In the genomic region with DNA sequence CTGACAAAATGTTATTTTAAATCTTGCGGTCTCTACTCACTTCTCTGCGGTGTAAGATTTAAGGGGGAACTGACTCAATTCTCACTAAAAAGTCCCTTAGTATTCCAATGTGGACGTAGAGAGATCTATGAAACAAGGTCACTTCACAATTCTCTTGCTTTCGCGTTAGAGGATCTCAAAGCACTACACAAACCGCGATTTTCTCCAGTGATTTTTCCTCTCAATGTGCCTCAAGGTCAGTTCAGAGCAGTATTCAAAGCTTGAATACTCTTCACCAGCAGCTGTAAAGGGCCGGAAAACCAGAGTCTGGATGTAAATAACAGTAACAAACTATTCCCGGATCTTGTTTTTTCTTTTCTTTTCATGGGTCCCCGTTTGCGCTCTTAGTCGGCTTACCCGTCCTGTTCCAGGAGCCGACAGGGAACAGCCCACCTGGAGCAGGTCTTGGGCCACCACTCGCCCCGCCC, we compare ENCODE assay signal across 8 cellular contexts.
DNase-seq lines count a peak whose midpoint lies in the region; ATAC-seq and TF ChIP-seq lines count a peak whose summit lies in the region.

No MANE protein-coding gene starts in this region.

- H3K4me1 ChIP-seq in ACC112 (ENCODE audit: control insufficient read depth, insufficient read depth, low read length, unreplicated experiment): peaks cover 13% of the 10 kb centered on the region
- no peaks in the 10 kb centered on the region for H3K4me1 ChIP-seq in esophagus (ENCODE audit: control insufficient read depth in 2 of 2, insufficient read depth in 2 of 2, low read length in 1 of 2)

- no peak for TF ChIP-seq CTCF in nephron progenitor cell (IDR thresholded peaks at IDR 0.05)
- TF ChIP-seq CTCF in glutamatergic neuron (IDR thresholded peaks at IDR 0.05; ENCODE audit: partially characterized antibody, unreplicated experiment): no peak

- H3K36me3 Mint-ChIP-seq in nephron progenitor cell (ENCODE audit: low read depth) (no peaks in the 10 kb centered on the region), glutamatergic neuron (ENCODE audit: unreplicated experiment) (no peaks in the 10 kb centered on the region)

- H3K36me3 ChIP-seq in ACC112 (ENCODE audit: insufficient read depth, low read length): no peaks in the 10 kb centered on the region
- no peaks in the 10 kb centered on the region for H3K36me3 ChIP-seq in esophagus (ENCODE audit: control insufficient read depth in 2 of 2, insufficient read depth in 2 of 2, low read length in 1 of 2)

- peak overlapping the region; percentile 74 for H3K4me3 ChIP-seq in ACC112 (ENCODE audit: low read depth, low read length)
- H3K4me3 ChIP-seq in esophagus (ENCODE audit: low read depth in 1 of 2, low read length in 2 of 2): peak overlapping the region; percentile 30 to 33

- WGBS in esophagus, 2 donors: 4 to 6% methylated on average over 16 of the region's 16 CpGs

- no peak for TF ChIP-seq POLR2A in GM18505 (IDR thresholded peaks at IDR 0.05; ENCODE audit: borderline replicate concordance, extremely low read depth, insufficient read depth, insufficient read length)

- H3K4me1 Mint-ChIP-seq in nephron progenitor cell (peaks cover 9% of the 10 kb centered on the region), glutamatergic neuron (ENCODE audit: low read depth, unreplicated experiment) (peaks cover 1% of the 10 kb centered on the region)

- DNase-seq in MV-4-11 (lab: John Stamatoyannopoulos, UW) (peak; percentile 19), nephron progenitor cell (peak; percentile 66), glutamatergic neuron (no peak)

- H3K9me3 ChIP-seq in esophagus (ENCODE audit: control insufficient read depth in 2 of 2, insufficient read depth in 1 of 2, low read depth in 1 of 2, low read length in 1 of 2): peaks cover 2 to 3% of the 10 kb centered on the region in 2 donors

- H3K4me3 Mint-ChIP-seq in nephron progenitor cell (no peak overlapping the region), glutamatergic neuron (ENCODE audit: unreplicated experiment) (no peak overlapping the region)

- peak overlapping the region; percentile 78 for H2AFZ ChIP-seq in ACC112 (ENCODE audit: low read length, unreplicated experiment)

- H3K9me3 Mint-ChIP-seq in nephron progenitor cell (no peaks in the 10 kb centered on the region), glutamatergic neuron (ENCODE audit: unreplicated experiment) (no peaks in the 10 kb centered on the region)

- H3K27me3 Mint-ChIP-seq in nephron progenitor cell (ENCODE audit: low read depth, poor library complexity): peaks cover 3% of the 10 kb centered on the region
- peaks cover 7% of the 10 kb centered on the region for H3K27me3 Mint-ChIP-seq in glutamatergic neuron (ENCODE audit: unreplicated experiment)

- peaks cover 87% of the 10 kb centered on the region for H3K27me3 ChIP-seq in ACC112 (ENCODE audit: insufficient read depth, low read length)
- peaks cover 3 to 4% of the 10 kb centered on the region in 2 donors for H3K27me3 ChIP-seq in esophagus (ENCODE audit: control insufficient read depth in 1 of 2, insufficient read depth in 2 of 2, low read length in 2 of 2)

- no peak for ATAC-seq in GM18505 (IDR thresholded peaks at IDR 0.05; ENCODE audit: unreplicated experiment)
- ATAC-seq in HG02588 (IDR thresholded peaks at IDR 0.05; ENCODE audit: unreplicated experiment): no peak
- ATAC-seq in GM21619 (IDR thresholded peaks at IDR 0.05; ENCODE audit: unreplicated experiment): no peak

- H3K27ac ChIP-seq in ACC112 (ENCODE audit: low read depth, low read length): no peak overlapping the region
- no peak overlapping the region for H3K27ac ChIP-seq in esophagus (ENCODE audit: low read depth in 2 of 2, low read length in 1 of 2)

- H3K79me2 ChIP-seq in ACC112 (ENCODE audit: control insufficient read depth, insufficient read depth, low read length, unreplicated experiment): no peaks in the 10 kb centered on the region

- H3K27ac Mint-ChIP-seq in nephron progenitor cell: no peak overlapping the region
- no peak overlapping the region for H3K27ac Mint-ChIP-seq in glutamatergic neuron (ENCODE audit: unreplicated experiment)
